In genomic region chr5:33299621-33300208, GRCh38 we compare ENCODE assay signal across 8 cellular contexts.
DNase-seq lines count a peak whose midpoint lies in the region; ATAC-seq and TF ChIP-seq lines count a peak whose summit lies in the region.

No MANE protein-coding gene starts in this region.

- no peaks in the 10 kb centered on the region for H3K79me2 ChIP-seq in OCI-LY7 (ENCODE audit: insufficient read depth, low read depth, low read length)

- no peaks in the 10 kb centered on the region for H3K27me3 Mint-ChIP-seq in nephron (ENCODE audit: low read depth)
- H3K27me3 Mint-ChIP-seq in activated T-helper 2 cell treated with anti-CD3 and anti-CD28 coated beads, Interferon-gamma antibody, Interleukin-2, Interleukin-4, amounts not matched to agents 10 μg/mL and 5 μg/mL and 100 μg/mL, durations not matched to agents 14 hours and 24 hours and 36 hours (ENCODE audit: low read depth), result no peaks in the 10 kb centered on the region

- H3K36me3 Mint-ChIP-seq in nephron (ENCODE audit: low read depth), result no peaks in the 10 kb centered on the region
- H3K36me3 Mint-ChIP-seq in activated T-helper 2 cell treated with anti-CD3 and anti-CD28 coated beads, Interferon-gamma antibody, Interleukin-2, Interleukin-4, amounts not matched to agents 10 μg/mL and 5 μg/mL and 100 μg/mL, durations not matched to agents 14 hours and 24 hours and 36 hours (ENCODE audit: low read depth), result no peaks in the 10 kb centered on the region

- peaks cover 22% of the 10 kb centered on the region for H3K4me1 ChIP-seq in OCI-LY7 (ENCODE audit: insufficient read depth, low read length, poor library complexity, severe bottlenecking)

- peaks cover 24% of the 10 kb centered on the region for H3K4me1 Mint-ChIP-seq in nephron
- peaks cover 5% of the 10 kb centered on the region for H3K4me1 Mint-ChIP-seq in activated T-helper 2 cell treated with anti-CD3 and anti-CD28 coated beads, Interferon-gamma antibody, Interleukin-2, Interleukin-4, amounts not matched to agents 10 μg/mL and 5 μg/mL and 100 μg/mL, durations not matched to agents 14 hours and 24 hours and 36 hours (ENCODE audit: low read depth)

- ATAC-seq in GM18502 (IDR thresholded peaks at IDR 0.05; ENCODE audit: poor library complexity, unreplicated experiment), result peak; percentile 42
- peak; percentile 40 for ATAC-seq in HG03025 (IDR thresholded peaks at IDR 0.05; ENCODE audit: low FRiP score, unreplicated experiment)

- POLR2A ChIA-PET in AG04450 (lab: Yijun Ruan, JAX) (no interaction called here), OCI-LY7 (lab: Charles Lee) (interaction anchor here (1.1 kb wide), 1 partner anchor 9 kb away, joined by 3 read pairs; no protein-coding TSS in a partner anchor)

- H3K4me3 ChIP-seq in AG04450 (ENCODE audit: low read depth, low read length), result no peak overlapping the region
- H3K4me3 ChIP-seq in OCI-LY7 (ENCODE audit: low read depth, low read length, poor library complexity, severe bottlenecking), result peak overlapping the region; percentile 20
- H3K4me3 ChIP-seq in epithelial cell of esophagus (ENCODE audit: low read length), result no peak overlapping the region

- no peaks in the 10 kb centered on the region for H3K9me2 ChIP-seq in OCI-LY7 (ENCODE audit: insufficient read depth, low read length)

- DNase-seq in AG04450 (ENCODE audit: low read depth, low spot score) (peak; percentile 26), OCI-LY7 (ENCODE audit: low spot score) (peak; percentile 61), epithelial cell of esophagus (ENCODE audit: low read depth) (peak; percentile 83), COR-L47 (lab: John Stamatoyannopoulos, UW) (no peak)
- no peak for DNase-seq in activated T-helper 2 cell treated with anti-CD3 and anti-CD28 coated beads, Interferon-gamma antibody, Interleukin-2, Interleukin-4, amounts not matched to agents 10 μg/mL and 5 μg/mL and 100 μg/mL, durations not matched to agents 14 hours and 24 hours and 36 hours (ENCODE audit: low spot score)

- peak overlapping the region; percentile 52 for H3K4me2 ChIP-seq in OCI-LY7 (ENCODE audit: low read length)

- peak; percentile 62 for TF ChIP-seq CTCF in AG04450 (IDR thresholded peaks at IDR 0.05; ENCODE audit: low read depth, low read length)
- peak; percentile 78 for TF ChIP-seq CTCF in OCI-LY7 (conservative IDR thresholded peaks at IDR 0.05; ENCODE audit: low read length)
- TF ChIP-seq CTCF in epithelial cell of esophagus (IDR thresholded peaks at IDR 0.05; ENCODE audit: insufficient read depth, low read depth, low read length, missing control alignments), result peak; percentile 53
- TF ChIP-seq CTCF in nephron (IDR thresholded peaks at IDR 0.05; ENCODE audit: unreplicated experiment in 3 of 3), result peak; percentile 45 to 52 (median 46)

- no peaks in the 10 kb centered on the region for H4K20me1 ChIP-seq in OCI-LY7 (ENCODE audit: insufficient read depth, low read length)

- peak overlapping the region; percentile 82; the same call in 1 of the 2 replicates for H2AFZ ChIP-seq in OCI-LY7 (ENCODE audit: low read length)

- CTCF ChIA-PET in AG04450 (lab: Charles Lee) (interaction anchor here (0.6 to 3.2 kb wide), 41 partner anchors 9 to 710 kb away, joined by 3 to 44 read pairs (median 4); no protein-coding TSS in a partner anchor), OCI-LY7 (lab: Charles Lee; ENCODE audit: unreplicated experiment) (no interaction called here)

- H3K9me3 ChIP-seq in AG04450 (ENCODE audit: control insufficient read depth, insufficient read depth, low read length) (peaks cover 3% of the 10 kb centered on the region; the same call in 1 of the 2 replicates), OCI-LY7 (ENCODE audit: low read length) (no peaks in the 10 kb centered on the region)

- H3K4me3 Mint-ChIP-seq in nephron, result no peak overlapping the region
- H3K4me3 Mint-ChIP-seq in activated T-helper 2 cell treated with anti-CD3 and anti-CD28 coated beads, Interferon-gamma antibody, Interleukin-2, Interleukin-4, amounts not matched to agents 10 μg/mL and 5 μg/mL and 100 μg/mL, durations not matched to agents 14 hours and 24 hours and 36 hours (ENCODE audit: low read depth), result no peak overlapping the region

- no peaks in the 10 kb centered on the region for H3K27me3 ChIP-seq in AG04450 (ENCODE audit: control insufficient read depth, insufficient read depth, low read length)

- BruUV-seq in OCI-LY7 (replicated peaks; lab: Mats Ljungman, UMichigan), result no TSS peak

- intact Hi-C loops in OCI-LY7 (cut with micrococcal nuclease; ENCODE audit: unreplicated experiment), result no loop called here
- intact Hi-C loops in activated T-helper 2 cell treated with anti-CD3 and anti-CD28 coated beads, Interferon-gamma antibody, Interleukin-2, Interleukin-4, amounts not matched to agents 10 μg/mL and 5 μg/mL and 100 μg/mL, durations not matched to agents 14 hours and 24 hours and 36 hours (cut with micrococcal nuclease), result loop anchor here (10.0 kb wide), 1 partner anchor 595 kb away; no protein-coding TSS in a partner anchor

- no peaks in the 10 kb centered on the region for H3K9me3 Mint-ChIP-seq in nephron
- H3K9me3 Mint-ChIP-seq in activated T-helper 2 cell treated with anti-CD3 and anti-CD28 coated beads, Interferon-gamma antibody, Interleukin-2, Interleukin-4, amounts not matched to agents 10 μg/mL and 5 μg/mL and 100 μg/mL, durations not matched to agents 14 hours and 24 hours and 36 hours, result no peaks in the 10 kb centered on the region

- H3K27ac ChIP-seq in AG04450 (ENCODE audit: low read depth, low read length) (no peak overlapping the region), OCI-LY7 (ENCODE audit: low read depth, low read length, poor library complexity, severe bottlenecking) (peak overlapping the region; percentile 80)

- no peaks in the 10 kb centered on the region for H3K36me3 ChIP-seq in OCI-LY7 (ENCODE audit: insufficient read depth, low read length)

- H3K27ac Mint-ChIP-seq in nephron, result peak overlapping the region; percentile 84 to 92 (median 88)
- H3K27ac Mint-ChIP-seq in activated T-helper 2 cell treated with anti-CD3 and anti-CD28 coated beads, Interferon-gamma antibody, Interleukin-2, Interleukin-4, amounts not matched to agents 10 μg/mL and 5 μg/mL and 100 μg/mL, durations not matched to agents 14 hours and 24 hours and 36 hours, result no peak overlapping the region

Comparison
In these comparisons a context has a peak if more than half of its experiments do, and no peak if none do; other contexts are left out.
1. DNase-seq: peak in AG04450 (single experiment), OCI-LY7 (single experiment) and epithelial cell of esophagus (single experiment); none in activated T-helper 2 cell treated with anti-CD3 and anti-CD28 coated beads, Interferon-gamma antibody, Interleukin-2, Interleukin-4, amounts not matched to agents 10 μg/mL and 5 μg/mL and 100 μg/mL, durations not matched to agents 14 hours and 24 hours and 36 hours (single experiment) and COR-L47 (single experiment).
2. Peak in every context shown above with its lines, with median percentiles within 50 percentile points of each other: CTCF ChIP-seq.